8 cellular contexts compared by ENCODE assay signal in genomic region chr19:44846455-44847143, GRCh38. TPM values are rescaled to one million over a fixed set of nuclear protein-coding genes. Genes with fewer than 3 reads are reported as not detected.
A peak's percentile ranks its signal among the peaks of the same experiment; 100 is the strongest.
DNase-seq lines count a peak whose midpoint lies in the region; ATAC-seq and TF ChIP-seq lines count a peak whose summit lies in the region.

No MANE protein-coding gene starts in this region.

- H3K4me1 ChIP-seq in iPS-18a (ENCODE audit: control insufficient read depth, low read depth, low read length) (peaks cover 19% of the 10 kb centered on the region), spleen (peaks cover 8 to 79% (median 63%) of the 10 kb centered on the region in 6 donors)

- intact Hi-C loops in spleen (cut with DNase I; ENCODE audit: low total_unique reads), result no loop called here

- CTCF ChIA-PET in activated CD4-positive, alpha-beta T cell treated with anti-CD3 and anti-CD28 coated beads, Interleukin-2, amount 10 ng/mL, durations not matched to agents 7 days and 5 days (lab: Charles Lee), result interaction anchor here (1.2 to 1.6 kb wide), 2 partner anchors 10 to 75 kb away, joined by 4 to 9 read pairs; no protein-coding TSS in a partner anchor

- H3K36me3 ChIP-seq in iPS-18a (ENCODE audit: control insufficient read depth, low read depth, low read length) (no peaks in the 10 kb centered on the region), spleen (no peaks in the 10 kb centered on the region)

- DNase-seq in activated CD4-positive, alpha-beta T cell treated with anti-CD3 and anti-CD28 coated beads, Interleukin-2, amount 10 ng/mL, durations not matched to agents 7 days and 5 days, result no peak
- DNase-seq in activated CD4-positive, alpha-beta T cell treated with anti-CD3 and anti-CD28 coated beads for 4 hours, result no peak
- DNase-seq in spleen (peak; percentile 75), SW480 (ENCODE audit: low spot score) (no peak)
- no peak for DNase-seq in activated CD4-positive, alpha-beta T cell treated with anti-CD3 and anti-CD28 coated beads for 48 hours

- H3K27me3 ChIP-seq in iPS-18a (ENCODE audit: control insufficient read depth, insufficient read depth, low read length) (no peaks in the 10 kb centered on the region), spleen (replicated peaks in 1 of 7) (peaks cover 0 to 40% (median 7%) of the 10 kb centered on the region in 7 donors)

- POLR2A ChIA-PET in activated CD4-positive, alpha-beta T cell treated with anti-CD3 and anti-CD28 coated beads, Interleukin-2, amount 10 ng/mL, durations not matched to agents 7 days and 5 days (lab: Charles Lee), result no interaction called here

- peak overlapping the region; percentile 25 for H3K27ac ChIP-seq in iPS-18a (ENCODE audit: low read length)
- H3K27ac ChIP-seq in spleen, result peak overlapping the region; percentile 79 to 98 (median 94)

- no peak overlapping the region for H3K27ac Mint-ChIP-seq in activated CD4-positive, alpha-beta T cell treated with anti-CD3 and anti-CD28 coated beads, Interleukin-2, amount 10 ng/mL, durations not matched to agents 7 days and 5 days
- H3K27ac Mint-ChIP-seq in activated naive CD8-positive, alpha-beta T cell, result no peak overlapping the region

- ATAC-seq in HG03175 (IDR thresholded peaks at IDR 0.05; ENCODE audit: unreplicated experiment), result no peak

- 0 to 2% (median 1%) methylated on average over 35 to 51 of the region's 51 CpGs for WGBS in spleen, 5 donors

- TF ChIP-seq CTCF in spleen (IDR thresholded peaks at IDR 0.05 in 8 of 11, conservative IDR thresholded peaks at IDR 0.05 in 3 of 11), result no peak

- no peak for TF ChIP-seq POLR2A in spleen (IDR thresholded peaks at IDR 0.05)

- peaks cover 2% of the 10 kb centered on the region for H3K36me3 Mint-ChIP-seq in activated CD4-positive, alpha-beta T cell treated with anti-CD3 and anti-CD28 coated beads, Interleukin-2, amount 10 ng/mL, durations not matched to agents 7 days and 5 days (ENCODE audit: low read depth)
- H3K36me3 Mint-ChIP-seq in activated naive CD8-positive, alpha-beta T cell, result no peaks in the 10 kb centered on the region

- H3K4me3 ChIP-seq in iPS-18a (ENCODE audit: low read length), result peak overlapping the region; percentile 94
- peak overlapping the region; percentile 56 to 79 (median 66) for H3K4me3 ChIP-seq in spleen

- H3K9ac ChIP-seq in iPS-18a (ENCODE audit: low read length), result peak overlapping the region; percentile 75

- peak overlapping the region; percentile 53 for H3K4me3 Mint-ChIP-seq in activated CD4-positive, alpha-beta T cell treated with anti-CD3 and anti-CD28 coated beads, Interleukin-2, amount 10 ng/mL, durations not matched to agents 7 days and 5 days
- peak overlapping the region; percentile 87 for H3K4me3 Mint-ChIP-seq in activated naive CD8-positive, alpha-beta T cell

- no peaks in the 10 kb centered on the region for H3K9me3 ChIP-seq in iPS-18a (ENCODE audit: control insufficient read depth, low read depth, low read length)
- H3K9me3 ChIP-seq in spleen, result no peaks in the 10 kb centered on the region

- H3K4me1 Mint-ChIP-seq in activated CD4-positive, alpha-beta T cell treated with anti-CD3 and anti-CD28 coated beads, Interleukin-2, amount 10 ng/mL, durations not matched to agents 7 days and 5 days, result peaks cover 17% of the 10 kb centered on the region
- peaks cover 21% of the 10 kb centered on the region for H3K4me1 Mint-ChIP-seq in activated naive CD8-positive, alpha-beta T cell (ENCODE audit: low read depth)

- H3K9me3 Mint-ChIP-seq in activated CD4-positive, alpha-beta T cell treated with anti-CD3 and anti-CD28 coated beads, Interleukin-2, amount 10 ng/mL, durations not matched to agents 7 days and 5 days, result no peaks in the 10 kb centered on the region
- H3K9me3 Mint-ChIP-seq in activated naive CD8-positive, alpha-beta T cell (ENCODE audit: low read depth), result no peaks in the 10 kb centered on the region

- H3K27me3 Mint-ChIP-seq in activated CD4-positive, alpha-beta T cell treated with anti-CD3 and anti-CD28 coated beads, Interleukin-2, amount 10 ng/mL, durations not matched to agents 7 days and 5 days, result peaks cover 43% of the 10 kb centered on the region
- peaks cover 4% of the 10 kb centered on the region for H3K27me3 Mint-ChIP-seq in activated naive CD8-positive, alpha-beta T cell

RNA-seq across cellular contexts. Expression of gene NECTIN2, which starts 0.5 kb away (rescaled TPM):
- not detected for total RNA-seq in activated CD4-positive, alpha-beta T cell treated with anti-CD3 and anti-CD28 coated beads, Interleukin-2, amount 10 ng/mL, durations not matched to agents 7 days and 5 days
- 100 to 1,000 TPM in 4 of 7 donors, 10 to 100 TPM in 3; 94.1 to 136 (median 101) TPM for total RNA-seq in spleen
- polyA plus RNA-seq in spleen, result 10 to 100 TPM; 14.3 to 57.1 (median 41.6) TPM

RNA-seq across cellular contexts. Expression of gene BCAM, which starts 37.7 kb away (rescaled TPM):
- not detected for total RNA-seq in activated CD4-positive, alpha-beta T cell treated with anti-CD3 and anti-CD28 coated beads, Interleukin-2, amount 10 ng/mL, durations not matched to agents 7 days and 5 days
- 10 to 100 TPM; 26.3 to 64.8 (median 55.6) TPM for total RNA-seq in spleen
- 10 to 100 TPM in 1 of 3 donors, 1 to 10 TPM in 2; 4.9 to 28.6 (median 8.0) TPM for polyA plus RNA-seq in spleen

RNA-seq across cellular contexts. Expression of gene TOMM40, which starts 44.5 kb away (rescaled TPM):
- 10 to 100 TPM; 55.7 to 65.3 TPM for total RNA-seq in activated CD4-positive, alpha-beta T cell treated with anti-CD3 and anti-CD28 coated beads, Interleukin-2, amount 10 ng/mL, durations not matched to agents 7 days and 5 days
- 10 to 100 TPM; 25.8 to 49.0 (median 33.0) TPM for total RNA-seq in spleen
- 10 to 100 TPM; 19.3 to 33.9 (median 30.4) TPM for polyA plus RNA-seq in spleen

RNA-seq across cellular contexts. Expression of gene APOE, which starts 59.0 kb away (rescaled TPM):
- total RNA-seq in activated CD4-positive, alpha-beta T cell treated with anti-CD3 and anti-CD28 coated beads, Interleukin-2, amount 10 ng/mL, durations not matched to agents 7 days and 5 days, result under 1 TPM; 0.45 to 0.75 TPM
- 1,000 to 10,000 TPM in 1 of 7 donors, 100 to 1,000 TPM in 6; 321 to 2,099 (median 745) TPM for total RNA-seq in spleen
- polyA plus RNA-seq in spleen, result 1,000 to 10,000 TPM in 1 of 3 donors, 100 to 1,000 TPM in 2; 198 to 1,046 (median 619) TPM

Comparison
In these comparisons a context has a peak if more than half of its experiments do, and no peak if none do; other contexts are left out.
1. RNA of gene NECTIN2, which starts 0.5 kb away (total RNA-seq): 94.1 to 136 TPM in spleen; not detected in activated CD4-positive, alpha-beta T cell treated with anti-CD3 and anti-CD28 coated beads, Interleukin-2, amount 10 ng/mL, durations not matched to agents 7 days and 5 days; every median in the first group is over 10 times any median in the second.
2. RNA of gene BCAM, which starts 37.7 kb away (total RNA-seq): 26.3 to 64.8 TPM in spleen; not detected in activated CD4-positive, alpha-beta T cell treated with anti-CD3 and anti-CD28 coated beads, Interleukin-2, amount 10 ng/mL, durations not matched to agents 7 days and 5 days; every median in the first group is over 10 times any median in the second.